Comparison of ENCODE assay signal across 16 cellular contexts in the genomic region with DNA sequence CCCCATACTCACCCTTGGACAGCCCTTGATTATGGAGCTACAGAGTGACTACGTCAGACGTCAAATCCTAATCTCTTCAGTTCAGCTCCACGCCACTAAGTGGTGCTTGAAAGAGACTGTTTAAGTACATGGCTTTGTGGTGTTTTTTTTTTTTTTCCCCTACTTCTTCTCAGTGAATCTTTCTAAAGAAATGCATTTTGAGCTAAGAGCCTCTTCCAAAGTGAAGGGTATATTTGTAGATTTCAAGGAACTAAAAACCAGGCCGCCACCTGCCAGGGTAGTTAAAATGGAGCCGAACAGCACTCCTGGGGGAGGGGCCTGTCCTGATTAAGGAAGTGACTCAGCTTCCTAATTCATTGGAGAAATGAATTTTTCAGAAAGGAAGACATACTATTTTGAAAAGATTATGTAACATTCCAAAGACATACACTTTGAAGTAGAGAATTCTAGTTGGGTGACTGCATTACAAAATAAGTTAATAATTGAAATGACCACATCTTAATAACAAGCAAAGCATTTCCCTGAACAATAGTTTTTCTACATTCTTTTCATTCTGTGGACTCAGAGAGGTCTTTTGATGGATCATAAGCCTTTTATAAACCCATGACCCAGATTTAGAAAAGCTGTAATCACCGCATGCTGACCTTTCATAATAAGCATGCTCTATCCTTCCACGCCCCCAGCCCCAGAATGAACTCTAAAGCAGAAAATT. TPM values are rescaled to one million over a fixed set of nuclear protein-coding genes. Genes with fewer than 3 reads are reported as not detected.
A peak's percentile ranks its signal among the peaks of the same experiment; 100 is the strongest.
DNase-seq lines count a peak whose midpoint lies in the region; ATAC-seq, FAIRE-seq and TF ChIP-seq lines count a peak whose summit lies in the region.
"Had no signal": no experiment of that assay in that cellular context is flagged by ENCODE, and none has a peak within 500 bp of the region (broad histone marks: within the 10 kb centered on the region; RNA-seq: fewer than 3 reads in every experiment).

No MANE protein-coding gene starts in this region.

- H3K4me3 ChIP-seq in SJSA1 (no peak overlapping the region), upper lobe of right lung (no peak overlapping the region), tibial nerve (no peak overlapping the region)
- H3K4me3 ChIP-seq: esophagus squamous epithelium, MG63 had no signal

- 63 to 64% methylated on average over 7 of the region's 7 CpGs for WGBS in tibial nerve, 2 donors

- intact Hi-C loops in upper lobe of right lung (cut with DNase I): no loop called here

- no peak for TF ChIP-seq CTCF in upper lobe of right lung (IDR thresholded peaks at IDR 0.05)
- TF ChIP-seq CTCF in tibial nerve (IDR thresholded peaks at IDR 0.05): no peak

- TF ChIP-seq POLR2A in tibial nerve (IDR thresholded peaks at IDR 0.05): no peak

- FAIRE-seq in islet of Langerhans (lab: Jason Lieb, UNC): peak; percentile 60

- H3K4me1 ChIP-seq in SJSA1 (replicated peaks) (peaks cover 24% of the 10 kb centered on the region), upper lobe of right lung (no peaks in the 10 kb centered on the region), tibial nerve (peaks cover 0 to 4% (median 0%) of the 10 kb centered on the region in 4 donors)
- H3K4me1 ChIP-seq: esophagus squamous epithelium had no signal

- peak; percentile 76 for ATAC-seq in upper lobe of right lung
- ATAC-seq in GM18868 (IDR thresholded peaks at IDR 0.05; ENCODE audit: unreplicated experiment): no peak
- no peak for ATAC-seq in HG02840 (IDR thresholded peaks at IDR 0.05; ENCODE audit: low FRiP score, unreplicated experiment)
- ATAC-seq: activated CD8-positive, alpha-beta memory T cell treated with anti-CD3 and anti-CD28 coated beads, Interleukin-2, amount 10 ng/mL, durations not matched to agents 7 days and 5 days; T-helper 17 cell had no signal

- H3K27me3 ChIP-seq in SJSA1 (replicated peaks): no peaks in the 10 kb centered on the region
- no peaks in the 10 kb centered on the region for H3K27me3 ChIP-seq in upper lobe of right lung
- no peaks in the 10 kb centered on the region for H3K27me3 ChIP-seq in tibial nerve
- H3K27me3 ChIP-seq: esophagus squamous epithelium, MG63, neutrophil had no signal

- DNase-seq in SKM-1 treated with dmso at 0.1 percent for 144 hours (lab: John Stamatoyannopoulos, UW; ENCODE audit: unreplicated experiment) (peak; percentile 9), SKM-1 (lab: John Stamatoyannopoulos, UW; ENCODE audit: unreplicated experiment) (no peak), SJSA1 (ENCODE audit: low read depth in 1 of 2, low spot score in 2 of 2) (peak in 1 of 2 experiments; percentile 66), upper lobe of right lung (no peak), tibial nerve (ENCODE audit: low spot score in 2 of 2) (no peak)
- DNase-seq: activated CD8-positive, alpha-beta memory T cell treated with anti-CD3 and anti-CD28 coated beads, Interleukin-2, amount 10 ng/mL, durations not matched to agents 7 days and 5 days; aorta; esophagus squamous epithelium; H7; immature natural killer cell; MG63; T-helper 17 cell had no signal

- H3K27ac ChIP-seq in SJSA1 (peak overlapping the region; percentile 43), upper lobe of right lung (peak overlapping the region; percentile 58), tibial nerve (no peak overlapping the region)
- H3K27ac ChIP-seq: esophagus squamous epithelium, neutrophil had no signal

- H3K9me3 ChIP-seq in SJSA1 (replicated peaks): no peaks in the 10 kb centered on the region
- H3K9me3 ChIP-seq in upper lobe of right lung: no peaks in the 10 kb centered on the region
- no peaks in the 10 kb centered on the region for H3K9me3 ChIP-seq in tibial nerve
- H3K9me3 ChIP-seq: esophagus squamous epithelium, MG63, neutrophil had no signal

- H3K36me3 ChIP-seq in SJSA1 (no peaks in the 10 kb centered on the region), upper lobe of right lung (no peaks in the 10 kb centered on the region), tibial nerve (no peaks in the 10 kb centered on the region)
- H3K36me3 ChIP-seq: esophagus squamous epithelium, MG63, neutrophil had no signal

- no peak for TF ChIP-seq EP300 in tibial nerve (IDR thresholded peaks at IDR 0.05)

RNA-seq across cellular contexts. Expression of gene VPS41, which starts 20.6 kb away (rescaled TPM):
- total RNA-seq in SJSA1 (2014; rRNA removed; shearing (Covaris generic)): 36.0 and 96.4 TPM in 2 replicates
- 95.8 TPM for total RNA-seq in upper lobe of right lung
- 10 to 100 TPM; 31.2 to 47.5 (median 47.2) TPM for total RNA-seq in tibial nerve

RNA-seq across cellular contexts. Expression of gene POU6F2, which starts 48.1 kb away (rescaled TPM):
- not detected in 2 replicates for total RNA-seq in SJSA1 (2014; rRNA removed; shearing (Covaris generic))
- total RNA-seq in upper lobe of right lung: 0.78 TPM
- 1 to 10 TPM in 3 of 4 donors, under 1 TPM in 1; 0.21 to 1.8 (median 1.3) TPM for total RNA-seq in tibial nerve

Comparison
In these comparisons a context has a peak if more than half of its experiments do, and no peak if none do; other contexts are left out.
1. H3K27ac ChIP-seq: peak in SJSA1 (single experiment) and upper lobe of right lung (single experiment); none in tibial nerve (0 of 4).